Comparison of ENCODE assay signal across 36 cellular contexts in genomic region chr16:49398761-49399160, GRCh38. TPM values are rescaled to one million over a fixed set of nuclear protein-coding genes. Genes with fewer than 3 reads are reported as not detected.
"Had no signal": no experiment of that assay in that cellular context is flagged by ENCODE, and none has a peak within 500 bp of the region (broad histone marks: within the 10 kb centered on the region; RNA-seq: fewer than 3 reads in every experiment).

No MANE protein-coding gene starts in this region.

- H3K4me1 ChIP-seq: Peyer's patch, SJCRH30 had no signal

- H3K4me3 ChIP-seq: Peyer's patch, SJCRH30, SK-N-MC had no signal

- H3K27ac ChIP-seq: KMS-11, Peyer's patch, SJCRH30, SK-N-MC had no signal

- DNase-seq: Karpas-422, KBM-7, MM.1S, MV-4-11, NCI-H1092, NCI-H1105, NCI-H1417 treated with DMSO at 0.1 percent for 48 hours, NCI-H1436 treated with DMSO at 0.1 percent for 48 hours, NCI-H187, NCI-H1930, NCI-H2029 treated with DMSO at 0.1 percent for 48 hours, NCI-H2081 treated with DMSO at 0.1 percent for 48 hours, NCI-H2107, NCI-H2171, NCI-H226, NCI-H446 treated with DMSO at 0.1 percent for 48 hours, NCI-H510A, NCI-H524, NCI-H526, NCI-H69, NCI-H748 treated with DMSO at 0.1 percent for 48 hours, NCI-H82, OCI-M1, PC-3, Peyer's patch, Right ventricle myocardium superior, RPMI8226, SHP77 treated with DMSO at 0.1 percent for 48 hours, SJCRH30, SW 1271 had no signal

- H3K9me3 ChIP-seq: SJCRH30 had no signal

- H3K4me2 ChIP-seq: KMS-11 had no signal

- H3K36me3 ChIP-seq: Peyer's patch, SJCRH30 had no signal

- ATAC-seq: PC-3, SK-N-SH treated with all-trans-retinoic acid at 6 μM for 48 hours had no signal

RNA-seq across cellular contexts. Expression of gene C16orf78, which starts 25.2 kb away (rescaled TPM):
- total RNA-seq: LHCN-M2, MCF 10A, PC-3, Peyer's patch, Right ventricle myocardium superior, SJCRH30, SK-MEL-5 had no signal
